In genomic region chr12:6788972-6789905, GRCh38 we compare ENCODE assay signal across 8 cellular contexts. TPM values are rescaled to one million over a fixed set of nuclear protein-coding genes. Genes with fewer than 3 reads are reported as not detected.
A peak's percentile ranks its signal among the peaks of the same experiment; 100 is the strongest.
DNase-seq lines count a peak whose midpoint lies in the region; ATAC-seq and TF ChIP-seq lines count a peak whose summit lies in the region.

Gene CD4, plus strand, starts transcription at chr12:6789528. Its CDS starts 10,611 bp downstream, at chr12:6800139.

- ATAC-seq in lower lobe of right lung (peak; percentile 75 to 83), GM19324 (IDR thresholded peaks at IDR 0.05; ENCODE audit: low FRiP score, unreplicated experiment) (no peak), HG03378 (IDR thresholded peaks at IDR 0.05; ENCODE audit: unreplicated experiment) (no peak)
- ATAC-seq in stimulated activated naive CD8-positive, alpha-beta T cell treated with anti-CD3 and anti-CD28 coated beads, Interleukin-15, Interleukin-2, amounts not matched to agents 100 U/mL and 50 U/mL, for 24 hours = peak; percentile 72

- no peaks in the 10 kb centered on the region for H3K36me3 ChIP-seq in lower lobe of right lung

- peak within 1 kb of the TSS; percentile 55 for H3K4me3 ChIP-seq in lower lobe of right lung

- H3K4me1 ChIP-seq in lower lobe of right lung = peaks cover 47% of the 10 kb centered on the region

- TF ChIP-seq CTCF in lower lobe of right lung (IDR thresholded peaks at IDR 0.05) = no peak

- H3K27me3 ChIP-seq in lower lobe of right lung (ENCODE audit: low read depth) = no peaks in the 10 kb centered on the region

- peak within 1 kb of the TSS; percentile 82 for H3K27ac ChIP-seq in lower lobe of right lung

- no peaks in the 10 kb centered on the region for H3K9me3 ChIP-seq in lower lobe of right lung

- intact Hi-C loops in lower lobe of right lung (cut with DNase I) = loop anchor here (10.0 kb wide), 1 partner anchor 54 kb away; no protein-coding TSS in a partner anchor

- DNase-seq in NOMO-1 treated with dmso at 0.1 percent for 144 hours (lab: John Stamatoyannopoulos, UW; ENCODE audit: unreplicated experiment) (peak; percentile 79), lower lobe of right lung (peak; percentile 85), foreskin melanocyte (no peak), GM03348 (ENCODE audit: low spot score) (no peak)
- peak; percentile 90 for DNase-seq in activated effector memory CD4-positive, alpha-beta T cell treated with anti-CD3 and anti-CD28 coated beads, Interleukin-2, amount 50 U/mL, for 16 hours
- DNase-seq in stimulated activated naive CD8-positive, alpha-beta T cell treated with anti-CD3 and anti-CD28 coated beads, Interleukin-15, Interleukin-2, amounts not matched to agents 100 U/mL and 50 U/mL, for 24 hours = peak; percentile 68

RNA-seq across cellular contexts. Expression of gene CD4, which starts in this region (rescaled TPM):
- 80.3 TPM for total RNA-seq in lower lobe of right lung

Comparison
In these comparisons a context has a peak if more than half of its experiments do, and no peak if none do; other contexts are left out.
1. DNase-seq: peak in NOMO-1 treated with dmso at 0.1 percent for 144 hours (single experiment), activated effector memory CD4-positive, alpha-beta T cell treated with anti-CD3 and anti-CD28 coated beads, Interleukin-2, amount 50 U/mL, for 16 hours (single experiment), lower lobe of right lung (single experiment) and stimulated activated naive CD8-positive, alpha-beta T cell treated with anti-CD3 and anti-CD28 coated beads, Interleukin-15, Interleukin-2, amounts not matched to agents 100 U/mL and 50 U/mL, for 24 hours (single experiment); none in foreskin melanocyte (single experiment) and GM03348 (single experiment).
2. ATAC-seq: peak in lower lobe of right lung (2 of 2) and stimulated activated naive CD8-positive, alpha-beta T cell treated with anti-CD3 and anti-CD28 coated beads, Interleukin-15, Interleukin-2, amounts not matched to agents 100 U/mL and 50 U/mL, for 24 hours (single experiment); none in GM19324 (single experiment) and HG03378 (single experiment).